ENCODE assay signal across 28 cellular contexts in genomic region chr2:156818944-156819343, GRCh38.
A peak's percentile ranks its signal among the peaks of the same experiment; 100 is the strongest.
DNase-seq lines count a peak whose midpoint lies in the region; ATAC-seq, FAIRE-seq and TF ChIP-seq lines count a peak whose summit lies in the region.
"Had no signal": no experiment of that assay in that cellular context is flagged by ENCODE, and none has a peak within 500 bp of the region (broad histone marks: within the 10 kb centered on the region; RNA-seq: fewer than 3 reads in every experiment).

No MANE protein-coding gene starts in this region.

- no peak overlapping the region for H3K4me3 Mint-ChIP-seq in type B pancreatic cell
- H3K4me3 Mint-ChIP-seq: activated CD4-positive, alpha-beta T cell treated with anti-CD3 and anti-CD28 coated beads, Interleukin-2, amount 10 ng/mL, durations not matched to agents 7 days and 5 days; CD14-positive monocyte; central memory CD8-positive, alpha-beta T cell; naive thymus-derived CD4-positive, alpha-beta T cell had no signal

- no peaks in the 10 kb centered on the region for H4K20me1 ChIP-seq in K562 (replicated peaks; ENCODE audit: control insufficient read depth, insufficient read depth, low read length)

- H3K27ac ChIP-seq in heart left ventricle (no peak overlapping the region), right atrium auricular region (no peak overlapping the region), K562 (ENCODE audit: extremely low read depth, low read depth, low read length) (no peak overlapping the region), mesendoderm (ENCODE audit: low read depth, low read length) (peak overlapping the region; percentile 47)
- H3K27ac ChIP-seq: HL-60, pancreas had no signal

- no peak for TF ChIP-seq RAD21 in K562 (CRISPR knock-in tag; conservative IDR thresholded peaks at IDR 0.05 in 1 of 2, IDR thresholded peaks at IDR 0.05 in 1 of 2)

- no peaks in the 10 kb centered on the region for H3K4me1 Mint-ChIP-seq in type B pancreatic cell (ENCODE audit: unreplicated experiment)
- H3K4me1 Mint-ChIP-seq: CD14-positive monocyte; central memory CD8-positive, alpha-beta T cell; IgD-negative memory B cell had no signal

- peaks cover 0 to 11% (median 0%) of the 10 kb centered on the region in 12 donors for H3K4me1 ChIP-seq in heart left ventricle
- H3K4me1 ChIP-seq in right atrium auricular region, result peaks cover 0 to 9% of the 10 kb centered on the region in 2 donors
- H3K4me1 ChIP-seq in K562 (replicated peaks in 1 of 2; ENCODE audit: control insufficient read depth in 2 of 2, insufficient read depth in 2 of 2, low read length in 2 of 2), result no peaks in the 10 kb centered on the region
- H3K4me1 ChIP-seq in mesendoderm (ENCODE audit: control insufficient read depth, low read depth, low read length), result peaks cover 2% of the 10 kb centered on the region
- H3K4me1 ChIP-seq: pancreas had no signal

- no peak overlapping the region for H2BK5ac ChIP-seq in mesendoderm (ENCODE audit: low read length)

- H2AK5ac ChIP-seq in mesendoderm (ENCODE audit: low read length), result no peak overlapping the region

- in situ Hi-C loops in K562 (cut with MboI), result no loop called here

- no peak overlapping the region for H3K27ac Mint-ChIP-seq in type B pancreatic cell
- H3K27ac Mint-ChIP-seq: activated CD4-positive, alpha-beta T cell treated with anti-CD3 and anti-CD28 coated beads, Interleukin-2, amount 10 ng/mL, durations not matched to agents 7 days and 5 days; CD14-positive monocyte; IgD-negative memory B cell; naive thymus-derived CD4-positive, alpha-beta T cell had no signal

- no peaks in the 10 kb centered on the region for H3K9me3 Mint-ChIP-seq in type B pancreatic cell
- H3K9me3 Mint-ChIP-seq: activated CD4-positive, alpha-beta T cell treated with anti-CD3 and anti-CD28 coated beads, Interleukin-2, amount 10 ng/mL, durations not matched to agents 7 days and 5 days had no signal

- H3K9me3 ChIP-seq in heart left ventricle (no peaks in the 10 kb centered on the region), right atrium auricular region (no peaks in the 10 kb centered on the region), K562 (replicated peaks; ENCODE audit: control insufficient read depth, insufficient read depth, low read depth, low read length) (no peaks in the 10 kb centered on the region)
- H3K9me3 ChIP-seq: pancreas had no signal

- H3K18ac ChIP-seq in mesendoderm (ENCODE audit: low read length), result peak overlapping the region; percentile 90

- peak overlapping the region; percentile 67; the same call in 1 of the 2 replicates for H2AFZ ChIP-seq in K562 (ENCODE audit: low read depth, low read length)

- no peaks in the 10 kb centered on the region for H3K9me1 ChIP-seq in K562 (ENCODE audit: control insufficient read depth, insufficient read depth, low read length)

- H3K79me2 ChIP-seq in K562 (ENCODE audit: control insufficient read depth, insufficient read depth, low read length) (no peaks in the 10 kb centered on the region), mesendoderm (ENCODE audit: control insufficient read depth, insufficient read depth, low read length) (no peaks in the 10 kb centered on the region)

- H3K27me3 Mint-ChIP-seq in type B pancreatic cell, result no peaks in the 10 kb centered on the region
- H3K27me3 Mint-ChIP-seq: activated CD4-positive, alpha-beta T cell treated with anti-CD3 and anti-CD28 coated beads, Interleukin-2, amount 10 ng/mL, durations not matched to agents 7 days and 5 days; central memory CD8-positive, alpha-beta T cell; IgD-negative memory B cell had no signal

- BruUV-seq in K562 (replicated peaks; lab: Mats Ljungman, UMichigan), result no TSS peak

- no peak overlapping the region for H3K56ac ChIP-seq in mesendoderm (ENCODE audit: low read length)

- H3K36me3 ChIP-seq in heart left ventricle (no peaks in the 10 kb centered on the region), right atrium auricular region (no peaks in the 10 kb centered on the region), K562 (ENCODE audit: control insufficient read depth, insufficient read depth, low read length) (no peaks in the 10 kb centered on the region), mesendoderm (ENCODE audit: control insufficient read depth, insufficient read depth, low read length) (no peaks in the 10 kb centered on the region)
- H3K36me3 ChIP-seq: pancreas had no signal

- POLR2A ChIA-PET in K562 (lab: Yijun Ruan, JAX), result interaction anchor here (0.7 kb wide), 1 partner anchor 79 kb away, joined by 3 read pairs; no protein-coding TSS in a partner anchor

- FAIRE-seq in K562 (lab: Jason Lieb, UNC), result no peak
- FAIRE-seq: pancreas, small intestine, TTC549, urothelium cell line had no signal

- intact Hi-C loops in heart left ventricle (cut with DNase I), result no loop called here
- intact Hi-C loops in K562 (cut with micrococcal nuclease), result no loop called here

- no peaks in the 10 kb centered on the region for H3K79me1 ChIP-seq in mesendoderm (ENCODE audit: low read length)

- WGBS in heart left ventricle, 4 donors, result 27 to 45% (median 34%) methylated on average over 3 of the region's 3 CpGs
- WGBS in K562 (ENCODE audit: insufficient coverage, low coverage, missing lambda C conversion rate), result 0% methylated on average over 3 of the region's 3 CpGs
- no CpG with 5 or more reads among the region's 3 CpGs for WGBS in mesendoderm (ENCODE audit: extremely low coverage, insufficient coverage, low lambda C conversion rate)

- no peak overlapping the region for H3K23ac ChIP-seq in mesendoderm (ENCODE audit: low read length)

- H3K4me3 ChIP-seq in heart left ventricle (no peak overlapping the region), right atrium auricular region (no peak overlapping the region), K562 (no peak overlapping the region), mesendoderm (ENCODE audit: low read length) (no peak overlapping the region)
- H3K4me3 ChIP-seq: lung, pancreas had no signal

- H2BK120ac ChIP-seq in mesendoderm (ENCODE audit: low read depth, low read length), result no peak overlapping the region

- no peak overlapping the region for H3K4ac ChIP-seq in mesendoderm (ENCODE audit: low read depth, low read length)

- TF ChIP-seq CTCF in heart left ventricle (IDR thresholded peaks at IDR 0.05) (no peak), right atrium auricular region (IDR thresholded peaks at IDR 0.05) (no peak), K562 (IDR thresholded peaks at IDR 0.05 in 2 of 3, conservative IDR thresholded peaks at IDR 0.05 in 1 of 3; ENCODE audit: insufficient read depth in 2 of 3, low read depth in 1 of 3, low read length in 3 of 3) (no peak), type B pancreatic cell (conservative IDR thresholded peaks at IDR 0.05) (no peak)

- no peaks in the 10 kb centered on the region for H3K36me3 Mint-ChIP-seq in type B pancreatic cell
- H3K36me3 Mint-ChIP-seq: CD14-positive monocyte; IgD-negative memory B cell; naive thymus-derived CD4-positive, alpha-beta T cell had no signal

- no peak for TF ChIP-seq POLR2A in heart left ventricle (IDR thresholded peaks at IDR 0.05)
- no peak for TF ChIP-seq POLR2A in K562 (conservative IDR thresholded peaks at IDR 0.05)

- no peak overlapping the region for H4K8ac ChIP-seq in mesendoderm (ENCODE audit: low read depth, low read length)

- ATAC-seq in heart left ventricle (peak in 3 of 4 donors; percentile 26 to 63 (median 56)), K562 (no peak; the same call in 2 of the 3 replicates)
- ATAC-seq: HCT116; naive thymus-derived CD4-positive, alpha-beta T cell had no signal

- DNase-seq in heart left ventricle (no peak), right atrium auricular region (ENCODE audit: low spot score) (no peak), K562 (ENCODE audit: extremely low read depth in 1 of 4, low spot score in 3 of 4) (no peak), mesendoderm (no peak), T1000 (lab: John Stamatoyannopoulos, UW) (no peak), HK-2 (ENCODE audit: unreplicated experiment) (no peak), type B pancreatic cell (ENCODE audit: extremely low spot score, unreplicated experiment) (no peak)
- no peak for DNase-seq in activated CD4-positive, alpha-beta T cell treated with anti-CD3 and anti-CD28 coated beads, Interleukin-2, amount 50 U/mL, for 1 hour
- DNase-seq: ACHN; activated CD4-positive, alpha-beta T cell treated with anti-CD3 and anti-CD28 coated beads, Interleukin-2, amount 10 ng/mL, durations not matched to agents 7 days and 5 days; activated CD8-positive, alpha-beta memory T cell treated with anti-CD3 and anti-CD28 coated beads, Interleukin-2, amount 50 U/mL, for 48 hours; effector CD4-positive, alpha-beta T cell; GF-D8; naive thymus-derived CD4-positive, alpha-beta T cell; NCI-H187 treated with DMSO at 0.1 percent for 48 hours; NK-92 treated with Interleukin-12 subunit alpha and Interleukin-12 subunit beta, amount 100 ng/mL, for 24 hours; pancreas; RPMI8226; small intestine; stimulated activated CD4-positive, alpha-beta T cell treated with anti-CD3 and anti-CD28 coated beads, Interleukin-4, amount 100 ng/mL, for 4 hours had no signal

- H3K27me3 ChIP-seq in heart left ventricle (no peaks in the 10 kb centered on the region), right atrium auricular region (no peaks in the 10 kb centered on the region), K562 (ENCODE audit: control insufficient read depth in 2 of 2, insufficient read depth in 2 of 2, low read length in 2 of 2) (no peaks in the 10 kb centered on the region), mesendoderm (ENCODE audit: insufficient read depth, low read length, poor library complexity) (no peaks in the 10 kb centered on the region)
- H3K27me3 ChIP-seq: pancreas had no signal

- no peak overlapping the region for H4K5ac ChIP-seq in mesendoderm (ENCODE audit: low read length)

- no peak overlapping the region for H2BK15ac ChIP-seq in mesendoderm (replicated peaks; ENCODE audit: low read depth)

- H3K9ac ChIP-seq in K562 (ENCODE audit: insufficient read depth in 1 of 2, low read depth in 2 of 2, low read length in 2 of 2) (no peak overlapping the region), mesendoderm (ENCODE audit: low read length) (no peak overlapping the region)

- no peak for TF ChIP-seq EP300 in K562 (IDR thresholded peaks at IDR 0.05; ENCODE audit: low read length)

- H3K4me2 ChIP-seq in K562 (ENCODE audit: insufficient read depth, low read length) (no peak overlapping the region), mesendoderm (ENCODE audit: low read length) (no peak overlapping the region)

- CTCF ChIA-PET in K562 (lab: Yijun Ruan, JAX; ENCODE audit: low intra/inter-chr PET ratio), result no interaction called here

TF ChIP-seq in K562, 482 proteins besides CTCF, POLR2A, EP300 and RAD21:
- no peak for TF ChIP-seq RBM22 (IDR thresholded peaks at IDR 0.05; ENCODE audit: low read depth, low read length, poor library complexity, severe bottlenecking)
- TF ChIP-seq ZNF224 (CRISPR knock-in tag; IDR thresholded peaks at IDR 0.05), result no peak
- no peak for TF ChIP-seq ZNF316 (IDR thresholded peaks at IDR 0.05)
